1 cellular context compared by ENCODE assay signal in the genomic region with DNA sequence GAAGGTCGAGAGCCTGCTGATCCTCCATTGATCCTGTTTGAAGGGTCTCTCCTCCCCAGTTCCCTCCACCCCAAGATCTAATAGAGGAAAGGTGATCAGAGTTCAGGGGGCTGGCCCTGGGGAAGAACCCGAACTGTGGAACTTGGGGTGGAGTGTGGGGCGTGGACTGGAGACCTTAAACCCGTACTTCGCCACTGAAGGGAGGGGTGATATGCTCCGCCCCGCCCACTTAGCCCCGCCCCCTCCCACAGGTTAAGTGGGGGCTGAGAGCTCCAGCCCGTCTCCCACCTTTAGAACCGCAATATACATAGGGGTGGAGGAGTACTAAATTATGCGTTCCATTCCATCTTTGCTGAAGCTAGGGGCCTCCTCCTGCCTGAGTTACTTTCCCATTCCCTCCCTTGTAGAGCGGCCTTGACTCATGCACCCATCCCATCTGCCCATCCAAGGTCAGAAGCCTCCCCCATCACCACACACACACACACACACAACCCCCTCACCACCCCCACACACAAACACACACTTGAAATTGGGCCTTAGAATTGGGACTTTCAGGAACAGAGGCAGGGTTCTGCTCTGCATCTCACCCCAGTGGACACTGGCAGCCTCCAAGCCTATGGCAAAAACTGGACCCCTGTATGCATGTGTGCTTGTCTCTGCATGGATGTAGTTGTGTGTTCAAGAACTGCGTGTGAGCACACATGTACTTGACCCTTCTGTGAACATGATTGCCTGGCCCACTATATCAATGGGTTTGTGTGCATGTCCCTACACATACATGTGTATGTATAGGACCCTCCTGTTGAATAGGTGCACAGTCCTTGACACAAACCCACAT.
A peak's percentile ranks its signal among the peaks of the same experiment; 100 is the strongest.
TF ChIP-seq lines count a peak whose summit lies in the region.

No MANE protein-coding gene starts in this region.

TF ChIP-seq in HepG2, 621 proteins besides CTCF, POLR2A, EP300 and RAD21 (continued from another document and continues in another):
- TF ChIP-seq, protein P1, sequence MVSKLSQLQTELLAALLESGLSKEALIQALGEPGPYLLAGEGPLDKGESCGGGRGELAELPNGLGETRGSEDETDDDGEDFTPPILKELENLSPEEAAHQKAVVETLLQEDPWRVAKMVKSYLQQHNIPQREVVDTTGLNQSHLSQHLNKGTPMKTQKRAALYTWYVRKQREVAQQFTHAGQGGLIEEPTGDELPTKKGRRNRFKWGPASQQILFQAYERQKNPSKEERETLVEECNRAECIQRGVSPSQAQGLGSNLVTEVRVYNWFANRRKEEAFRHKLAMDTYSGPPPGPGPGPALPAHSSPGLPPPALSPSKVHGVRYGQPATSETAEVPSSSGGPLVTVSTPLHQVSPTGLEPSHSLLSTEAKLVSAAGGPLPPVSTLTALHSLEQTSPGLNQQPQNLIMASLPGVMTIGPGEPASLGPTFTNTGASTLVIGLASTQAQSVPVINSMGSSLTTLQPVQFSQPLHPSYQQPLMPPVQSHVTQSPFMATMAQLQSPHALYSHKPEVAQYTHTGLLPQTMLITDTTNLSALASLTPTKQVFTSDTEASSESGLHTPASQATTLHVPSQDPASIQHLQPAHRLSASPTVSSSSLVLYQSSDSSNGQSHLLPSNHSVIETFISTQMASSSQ (IDR thresholded peaks at IDR 0.05; ENCODE audit: low read depth) = peak; percentile 44
- TF ChIP-seq, protein P1 (CRISPR knock-in tag; IDR thresholded peaks at IDR 0.05; ENCODE audit: borderline replicate concordance) = 0 out of 2 replicates have a peak, but pooled peaks have one; percentile 74
- TF ChIP-seq ZNF652 (CRISPR knock-in tag; IDR thresholded peaks at IDR 0.05; ENCODE audit: borderline replicate concordance, low read depth) (no peak), ZNF776 (CRISPR knock-in tag; IDR thresholded peaks at IDR 0.05) (no peak), ZNF546 (CRISPR knock-in tag; conservative IDR thresholded peaks at IDR 0.05) (no peak), SNAPC2 (CRISPR knock-in tag; IDR thresholded peaks at IDR 0.05) (no peak), MYC (CRISPR knock-in tag; IDR thresholded peaks at IDR 0.05; ENCODE audit: borderline replicate concordance) (peak; percentile 3; the same call in 1 of the 2 replicates), GZF1 (CRISPR knock-in tag; IDR thresholded peaks at IDR 0.05) (no peak), ZZZ3 (CRISPR knock-in tag; IDR thresholded peaks at IDR 0.05; ENCODE audit: borderline replicate concordance) (no peak), RFX1 (IDR thresholded peaks at IDR 0.05) (no peak), NFE2L1 (CRISPR knock-in tag; IDR thresholded peaks at IDR 0.05; ENCODE audit: borderline replicate concordance) (no peak), PRPF4 (IDR thresholded peaks at IDR 0.05; ENCODE audit: low read depth, low read length, poor library complexity, severe bottlenecking) (no peak), KDM4B (CRISPR knock-in tag; IDR thresholded peaks at IDR 0.05) (no peak; the same call in 1 of the 2 replicates), SMAD1 (CRISPR knock-in tag; IDR thresholded peaks at IDR 0.05; ENCODE audit: borderline replicate concordance, low read depth) (no peak), ONECUT2 (CRISPR knock-in tag; IDR thresholded peaks at IDR 0.05) (no peak), ZBTB20 (CRISPR knock-in tag; IDR thresholded peaks at IDR 0.05; ENCODE audit: borderline replicate concordance, low read depth) (no peak), HOXA3 (CRISPR knock-in tag; IDR thresholded peaks at IDR 0.05) (no peak), ZNF552 (CRISPR knock-in tag; IDR thresholded peaks at IDR 0.05; ENCODE audit: borderline replicate concordance) (no peak), HDAC6 (IDR thresholded peaks at IDR 0.05; ENCODE audit: low read depth, low read length) (no peak), PTBP1 (IDR thresholded peaks at IDR 0.05; ENCODE audit: low read depth, low read length, poor library complexity, severe bottlenecking) (no peak), NFKB2 (CRISPR knock-in tag; IDR thresholded peaks at IDR 0.05; ENCODE audit: borderline replicate concordance) (no peak), DPF2 (CRISPR knock-in tag; IDR thresholded peaks at IDR 0.05; ENCODE audit: borderline replicate concordance, low read depth) (peak; percentile 17; the same call in 1 of the 2 replicates), ZNF773 (CRISPR knock-in tag; IDR thresholded peaks at IDR 0.05; ENCODE audit: borderline replicate concordance) (no peak), PHF21A (CRISPR knock-in tag; IDR thresholded peaks at IDR 0.05) (no peak), ZNF570 (CRISPR knock-in tag; IDR thresholded peaks at IDR 0.05; ENCODE audit: borderline replicate concordance) (no peak), TSC22D2 (CRISPR knock-in tag; IDR thresholded peaks at IDR 0.05; ENCODE audit: borderline replicate concordance) (no peak), ARNT2 (CRISPR knock-in tag; IDR thresholded peaks at IDR 0.05; ENCODE audit: low read depth) (peak; percentile 50; the same call in 1 of the 2 replicates), CHD2 (IDR thresholded peaks at IDR 0.05; ENCODE audit: low read depth, low read length) (no peak), ETV5 (CRISPR knock-in tag; IDR thresholded peaks at IDR 0.05; ENCODE audit: borderline replicate concordance) (no peak)
- TF ChIP-seq, protein P2, sequence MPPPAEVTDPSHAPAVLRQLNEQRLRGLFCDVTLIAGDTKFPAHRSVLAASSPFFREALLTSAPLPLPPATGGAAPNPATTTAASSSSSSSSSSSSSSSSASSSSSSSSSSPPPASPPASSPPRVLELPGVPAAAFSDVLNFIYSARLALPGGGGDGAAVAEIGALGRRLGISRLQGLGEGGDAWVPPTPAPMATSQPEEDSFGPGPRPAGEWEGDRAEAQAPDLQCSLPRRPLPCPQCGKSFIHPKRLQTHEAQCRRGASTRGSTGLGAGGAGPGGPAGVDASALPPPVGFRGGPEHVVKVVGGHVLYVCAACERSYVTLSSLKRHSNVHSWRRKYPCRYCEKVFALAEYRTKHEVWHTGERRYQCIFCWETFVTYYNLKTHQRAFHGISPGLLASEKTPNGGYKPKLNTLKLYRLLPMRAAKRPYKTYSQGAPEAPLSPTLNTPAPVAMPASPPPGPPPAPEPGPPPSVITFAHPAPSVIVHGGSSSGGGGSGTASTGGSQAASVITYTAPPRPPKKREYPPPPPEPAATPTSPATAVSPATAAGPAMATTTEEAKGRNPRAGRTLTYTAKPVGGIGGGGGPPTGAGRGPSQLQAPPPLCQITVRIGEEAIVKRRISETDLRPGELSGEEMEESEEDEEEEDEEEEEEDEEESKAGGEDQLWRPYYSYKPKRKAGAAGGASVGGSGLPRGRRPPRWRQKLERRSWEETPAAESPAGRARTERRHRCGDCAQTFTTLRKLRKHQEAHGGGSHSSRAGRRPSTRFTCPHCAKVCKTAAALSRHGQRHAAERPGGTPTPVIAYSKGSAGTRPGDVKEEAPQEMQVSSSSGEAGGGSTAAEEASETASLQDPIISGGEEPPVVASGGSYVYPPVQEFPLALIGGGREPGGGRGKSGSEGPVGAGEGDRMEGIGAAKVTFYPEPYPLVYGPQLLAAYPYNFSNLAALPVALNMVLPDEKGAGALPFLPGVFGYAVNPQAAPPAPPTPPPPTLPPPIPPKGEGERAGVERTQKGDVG (CRISPR knock-in tag; IDR thresholded peaks at IDR 0.05; ENCODE audit: borderline replicate concordance) = 0 out of 2 replicates have a peak, but pooled peaks have one; percentile 43
- TF ChIP-seq, protein P3, sequence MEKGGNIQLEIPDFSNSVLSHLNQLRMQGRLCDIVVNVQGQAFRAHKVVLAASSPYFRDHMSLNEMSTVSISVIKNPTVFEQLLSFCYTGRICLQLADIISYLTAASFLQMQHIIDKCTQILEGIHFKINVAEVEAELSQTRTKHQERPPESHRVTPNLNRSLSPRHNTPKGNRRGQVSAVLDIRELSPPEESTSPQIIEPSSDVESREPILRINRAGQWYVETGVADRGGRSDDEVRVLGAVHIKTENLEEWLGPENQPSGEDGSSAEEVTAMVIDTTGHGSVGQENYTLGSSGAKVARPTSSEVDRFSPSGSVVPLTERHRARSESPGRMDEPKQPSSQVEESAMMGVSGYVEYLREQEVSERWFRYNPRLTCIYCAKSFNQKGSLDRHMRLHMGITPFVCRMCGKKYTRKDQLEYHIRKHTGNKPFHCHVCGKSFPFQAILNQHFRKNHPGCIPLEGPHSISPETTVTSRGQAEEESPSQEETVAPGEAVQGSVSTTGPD (CRISPR knock-in tag; IDR thresholded peaks at IDR 0.05) = no peak
- TF ChIP-seq, protein P4, sequence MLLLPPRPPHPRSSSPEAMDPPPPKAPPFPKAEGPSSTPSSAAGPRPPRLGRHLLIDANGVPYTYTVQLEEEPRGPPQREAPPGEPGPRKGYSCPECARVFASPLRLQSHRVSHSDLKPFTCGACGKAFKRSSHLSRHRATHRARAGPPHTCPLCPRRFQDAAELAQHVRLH (CRISPR knock-in tag; IDR thresholded peaks at IDR 0.05; ENCODE audit: borderline replicate concordance, low read depth) = no peak
- TF ChIP-seq, protein P5, sequence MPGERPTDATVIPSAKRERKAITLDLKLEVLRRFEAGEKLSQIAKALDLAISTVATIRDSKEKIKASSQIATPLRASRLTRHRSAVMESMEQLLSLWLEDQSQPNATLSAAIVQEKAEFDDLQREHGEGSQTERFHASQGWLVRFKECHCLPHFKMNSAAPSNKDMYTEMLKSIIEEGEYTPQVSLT (CRISPR knock-in tag; IDR thresholded peaks at IDR 0.05; ENCODE audit: borderline replicate concordance, low read depth) = no peak
- TF ChIP-seq, protein P6, sequence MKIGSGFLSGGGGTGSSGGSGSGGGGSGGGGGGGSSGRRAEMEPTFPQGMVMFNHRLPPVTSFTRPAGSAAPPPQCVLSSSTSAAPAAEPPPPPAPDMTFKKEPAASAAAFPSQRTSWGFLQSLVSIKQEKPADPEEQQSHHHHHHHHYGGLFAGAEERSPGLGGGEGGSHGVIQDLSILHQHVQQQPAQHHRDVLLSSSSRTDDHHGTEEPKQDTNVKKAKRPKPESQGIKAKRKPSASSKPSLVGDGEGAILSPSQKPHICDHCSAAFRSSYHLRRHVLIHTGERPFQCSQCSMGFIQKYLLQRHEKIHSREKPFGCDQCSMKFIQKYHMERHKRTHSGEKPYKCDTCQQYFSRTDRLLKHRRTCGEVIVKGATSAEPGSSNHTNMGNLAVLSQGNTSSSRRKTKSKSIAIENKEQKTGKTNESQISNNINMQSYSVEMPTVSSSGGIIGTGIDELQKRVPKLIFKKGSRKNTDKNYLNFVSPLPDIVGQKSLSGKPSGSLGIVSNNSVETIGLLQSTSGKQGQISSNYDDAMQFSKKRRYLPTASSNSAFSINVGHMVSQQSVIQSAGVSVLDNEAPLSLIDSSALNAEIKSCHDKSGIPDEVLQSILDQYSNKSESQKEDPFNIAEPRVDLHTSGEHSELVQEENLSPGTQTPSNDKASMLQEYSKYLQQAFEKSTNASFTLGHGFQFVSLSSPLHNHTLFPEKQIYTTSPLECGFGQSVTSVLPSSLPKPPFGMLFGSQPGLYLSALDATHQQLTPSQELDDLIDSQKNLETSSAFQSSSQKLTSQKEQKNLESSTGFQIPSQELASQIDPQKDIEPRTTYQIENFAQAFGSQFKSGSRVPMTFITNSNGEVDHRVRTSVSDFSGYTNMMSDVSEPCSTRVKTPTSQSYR (CRISPR knock-in tag; IDR thresholded peaks at IDR 0.05; ENCODE audit: borderline replicate concordance) = peak; percentile 79
- TF ChIP-seq, protein P7, sequence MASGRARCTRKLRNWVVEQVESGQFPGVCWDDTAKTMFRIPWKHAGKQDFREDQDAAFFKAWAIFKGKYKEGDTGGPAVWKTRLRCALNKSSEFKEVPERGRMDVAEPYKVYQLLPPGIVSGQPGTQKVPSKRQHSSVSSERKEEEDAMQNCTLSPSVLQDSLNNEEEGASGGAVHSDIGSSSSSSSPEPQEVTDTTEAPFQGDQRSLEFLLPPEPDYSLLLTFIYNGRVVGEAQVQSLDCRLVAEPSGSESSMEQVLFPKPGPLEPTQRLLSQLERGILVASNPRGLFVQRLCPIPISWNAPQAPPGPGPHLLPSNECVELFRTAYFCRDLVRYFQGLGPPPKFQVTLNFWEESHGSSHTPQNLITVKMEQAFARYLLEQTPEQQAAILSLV (CRISPR knock-in tag; IDR thresholded peaks at IDR 0.05; ENCODE audit: borderline replicate concordance) = 0 out of 2 replicates have a peak, but pooled peaks have one; percentile 69
- TF ChIP-seq, protein P8, sequence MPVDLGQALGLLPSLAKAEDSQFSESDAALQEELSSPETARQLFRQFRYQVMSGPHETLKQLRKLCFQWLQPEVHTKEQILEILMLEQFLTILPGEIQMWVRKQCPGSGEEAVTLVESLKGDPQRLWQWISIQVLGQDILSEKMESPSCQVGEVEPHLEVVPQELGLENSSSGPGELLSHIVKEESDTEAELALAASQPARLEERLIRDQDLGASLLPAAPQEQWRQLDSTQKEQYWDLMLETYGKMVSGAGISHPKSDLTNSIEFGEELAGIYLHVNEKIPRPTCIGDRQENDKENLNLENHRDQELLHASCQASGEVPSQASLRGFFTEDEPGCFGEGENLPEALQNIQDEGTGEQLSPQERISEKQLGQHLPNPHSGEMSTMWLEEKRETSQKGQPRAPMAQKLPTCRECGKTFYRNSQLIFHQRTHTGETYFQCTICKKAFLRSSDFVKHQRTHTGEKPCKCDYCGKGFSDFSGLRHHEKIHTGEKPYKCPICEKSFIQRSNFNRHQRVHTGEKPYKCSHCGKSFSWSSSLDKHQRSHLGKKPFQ (CRISPR knock-in tag; IDR thresholded peaks at IDR 0.05; ENCODE audit: insufficient replicate concordance) = no peak
- TF ChIP-seq, protein P9, sequence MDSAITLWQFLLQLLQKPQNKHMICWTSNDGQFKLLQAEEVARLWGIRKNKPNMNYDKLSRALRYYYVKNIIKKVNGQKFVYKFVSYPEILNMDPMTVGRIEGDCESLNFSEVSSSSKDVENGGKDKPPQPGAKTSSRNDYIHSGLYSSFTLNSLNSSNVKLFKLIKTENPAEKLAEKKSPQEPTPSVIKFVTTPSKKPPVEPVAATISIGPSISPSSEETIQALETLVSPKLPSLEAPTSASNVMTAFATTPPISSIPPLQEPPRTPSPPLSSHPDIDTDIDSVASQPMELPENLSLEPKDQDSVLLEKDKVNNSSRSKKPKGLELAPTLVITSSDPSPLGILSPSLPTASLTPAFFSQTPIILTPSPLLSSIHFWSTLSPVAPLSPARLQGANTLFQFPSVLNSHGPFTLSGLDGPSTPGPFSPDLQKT (CRISPR knock-in tag; IDR thresholded peaks at IDR 0.05; ENCODE audit: borderline replicate concordance) = no peak
- TF ChIP-seq, protein P10, sequence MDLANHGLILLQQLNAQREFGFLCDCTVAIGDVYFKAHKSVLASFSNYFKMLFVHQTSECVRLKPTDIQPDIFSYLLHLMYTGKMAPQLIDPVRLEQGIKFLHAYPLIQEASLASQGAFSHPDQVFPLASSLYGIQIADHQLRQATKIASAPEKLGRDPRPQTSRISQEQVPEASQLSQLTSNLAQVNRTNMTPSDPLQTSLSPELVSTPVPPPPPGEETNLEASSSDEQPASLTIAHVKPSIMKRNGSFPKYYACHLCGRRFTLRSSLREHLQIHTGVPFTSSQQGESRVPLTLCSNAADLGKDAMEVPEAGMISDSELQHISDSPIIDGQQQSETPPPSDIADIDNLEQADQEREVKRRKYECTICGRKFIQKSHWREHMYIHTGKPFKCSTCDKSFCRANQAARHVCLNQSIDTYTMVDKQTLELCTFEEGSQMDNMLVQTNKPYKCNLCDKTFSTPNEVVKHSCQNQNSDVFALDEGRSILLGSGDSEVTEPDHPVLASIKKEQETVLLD (CRISPR knock-in tag; IDR thresholded peaks at IDR 0.05; ENCODE audit: low read depth) = no peak
